Comparison of ENCODE assay signal across 8 cellular contexts in the genomic region with DNA sequence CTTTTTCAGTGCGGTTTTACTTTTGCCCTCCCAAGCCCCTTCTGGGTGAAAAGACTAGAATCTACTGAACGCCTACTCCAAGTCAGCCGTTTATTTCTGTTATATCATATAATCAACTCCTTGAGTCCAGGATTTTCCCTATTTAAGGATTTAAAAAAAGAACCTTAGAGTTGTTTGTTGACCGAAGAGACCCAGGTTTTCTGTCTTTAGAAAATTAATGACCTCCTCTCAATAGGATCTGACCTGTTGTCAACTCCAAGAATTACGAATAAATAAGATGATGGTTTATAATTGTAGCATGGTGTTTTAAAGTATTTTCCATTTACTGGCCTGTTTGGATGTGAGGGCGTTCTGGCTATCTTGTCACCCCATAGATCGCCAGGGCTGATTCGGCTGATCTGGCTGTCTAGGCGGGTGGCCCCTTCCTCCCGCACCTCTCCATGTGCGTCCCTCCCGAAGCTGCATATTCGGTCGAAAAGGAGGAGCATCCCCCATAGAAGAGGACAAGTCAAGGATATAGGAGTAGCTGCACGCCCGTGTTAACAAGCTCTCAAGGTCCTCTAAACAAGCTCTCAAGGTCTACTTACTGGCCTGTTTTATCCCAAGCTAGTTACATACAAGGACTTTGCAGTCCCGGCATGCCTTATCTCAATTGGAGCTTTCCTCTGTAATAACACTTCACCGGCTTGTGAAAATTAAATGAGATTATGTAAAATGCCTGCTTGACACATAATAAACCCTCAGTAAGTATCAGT. TPM values are rescaled to one million over a fixed set of nuclear protein-coding genes. Genes with fewer than 3 reads are reported as not detected.
A peak's percentile ranks its signal among the peaks of the same experiment; 100 is the strongest.
DNase-seq lines count a peak whose midpoint lies in the region; ATAC-seq and TF ChIP-seq lines count a peak whose summit lies in the region.

No MANE protein-coding gene starts in this region.

- H3T11ph ChIP-seq in H9 (ENCODE audit: low read length): no peak overlapping the region

- H3K27ac Mint-ChIP-seq in H9 (peak overlapping the region; percentile 100; a peak in 6 of 7 replicates), endodermal cell (peak overlapping the region; percentile 100)

- no peak overlapping the region for H3K56ac ChIP-seq in H9 (ENCODE audit: insufficient read length, low read depth, low read length)

- H2BK120ac ChIP-seq in H9 (ENCODE audit: low read depth, low read length, poor library complexity, severe bottlenecking): no peak overlapping the region

- H3K9me2 ChIP-seq in PC-9 (ENCODE audit: insufficient read depth): no peaks in the 10 kb centered on the region

- no peak overlapping the region for H2AK5ac ChIP-seq in H9 (ENCODE audit: insufficient read length, low read length)

- H3K9me3 Mint-ChIP-seq in H9 (no peaks in the 10 kb centered on the region; a peak in 2 of 5 replicates), endodermal cell (peaks cover 35% of the 10 kb centered on the region)

- peak overlapping the region; percentile 22 for H3K18ac ChIP-seq in H9 (ENCODE audit: insufficient read length, low read depth, low read length)

- H3K27me3 ChIP-seq in H9 (ENCODE audit: insufficient read depth, low read length) (no peaks in the 10 kb centered on the region), PC-9 (ENCODE audit: insufficient read depth, low read depth) (no peaks in the 10 kb centered on the region), endodermal cell (ENCODE audit: control insufficient read depth, insufficient read depth, low read length, poor library complexity, severe bottlenecking) (no peaks in the 10 kb centered on the region), neutrophil (no peaks in the 10 kb centered on the region), aorta (ENCODE audit: control insufficient read depth in 1 of 2, insufficient read depth in 2 of 2, low read length in 1 of 2) (no peaks in the 10 kb centered on the region)

- no peak overlapping the region for H2BK12ac ChIP-seq in H9 (ENCODE audit: insufficient read length, low read depth, low read length)

- no peak overlapping the region for H2BK5ac ChIP-seq in H9 (ENCODE audit: insufficient read length, low read length)

- no peak overlapping the region for H3K4ac ChIP-seq in H9 (ENCODE audit: low read depth, low read length)

- no peak for TF ChIP-seq CTCF in H9 (conservative IDR thresholded peaks at IDR 0.05)
- no peak for TF ChIP-seq CTCF in PC-9 (conservative IDR thresholded peaks at IDR 0.05)
- TF ChIP-seq CTCF in endodermal cell (conservative IDR thresholded peaks at IDR 0.05): no peak
- no peak for TF ChIP-seq CTCF in neutrophil (IDR thresholded peaks at IDR 0.05)

- H3K9me3 ChIP-seq in H9 (ENCODE audit: control insufficient read depth, low read depth, low read length): no peaks in the 10 kb centered on the region
- H3K9me3 ChIP-seq in PC-9 (ENCODE audit: insufficient read depth, low read depth): no peaks in the 10 kb centered on the region
- H3K9me3 ChIP-seq in endodermal cell (ENCODE audit: control insufficient read depth, low read length): peaks cover 6% of the 10 kb centered on the region
- no peaks in the 10 kb centered on the region for H3K9me3 ChIP-seq in neutrophil
- H3K9me3 ChIP-seq in aorta (ENCODE audit: control insufficient read depth, low read length): no peaks in the 10 kb centered on the region

- H3K79me1 ChIP-seq in H9 (ENCODE audit: insufficient read depth, low read depth, low read length, poor library complexity, severe bottlenecking): no peaks in the 10 kb centered on the region

- H3K36me3 Mint-ChIP-seq in H9 (ENCODE audit: insufficient read depth in 1 of 3, low read depth in 3 of 3): peaks cover 0 to 4% (median 4%) of the 10 kb centered on the region in 3 experiments; a peak in 2 of 7 replicates
- peaks cover 12% of the 10 kb centered on the region for H3K36me3 Mint-ChIP-seq in endodermal cell (ENCODE audit: low read depth)

- H3K79me2 ChIP-seq in H9 (ENCODE audit: insufficient read depth, low read length) (peaks cover 28% of the 10 kb centered on the region; the same call in 1 of the 2 replicates), PC-9 (ENCODE audit: low read depth) (peaks cover 37% of the 10 kb centered on the region)

- no peak overlapping the region for H4K8ac ChIP-seq in H9 (replicated peaks; ENCODE audit: insufficient read length, low read depth, low read length)

- H2AFZ ChIP-seq in H9 (ENCODE audit: low read length): no peak overlapping the region
- peak overlapping the region; percentile 85 for H2AFZ ChIP-seq in PC-9

- peak overlapping the region; percentile 10; the same call in 1 of the 2 replicates for H3K14ac ChIP-seq in H9 (ENCODE audit: insufficient read depth, low read length)

- H3K36me3 ChIP-seq in PC-9 (ENCODE audit: low read depth) (no peaks in the 10 kb centered on the region), endodermal cell (ENCODE audit: control insufficient read depth, insufficient read depth, low read length) (peaks cover 14% of the 10 kb centered on the region), neutrophil (no peaks in the 10 kb centered on the region), aorta (ENCODE audit: control insufficient read depth in 1 of 2, insufficient read depth in 2 of 2, low read length in 1 of 2) (no peaks in the 10 kb centered on the region)

- intact Hi-C loops in PC-9 (cut with micrococcal nuclease; ENCODE audit: unreplicated experiment): no loop called here
- intact Hi-C loops in aorta (cut with DNase I): loop anchor here in 1 of 2 donors (5.0 kb wide), 2 partner anchors 77 to 127 kb away; a partner anchor contains a TSS

- H3K4me1 ChIP-seq in H9 (ENCODE audit: insufficient read depth, low read length) (0 out of 2 replicates have a peak, but pooled peaks cover 5% of the 10 kb centered on the region), PC-9 (replicated peaks; ENCODE audit: insufficient read depth) (peaks cover 20% of the 10 kb centered on the region), endodermal cell (ENCODE audit: control insufficient read depth, insufficient read depth, low read length) (no peaks in the 10 kb centered on the region), neutrophil (ENCODE audit: control insufficient read depth in 1 of 2, insufficient read depth in 1 of 2, low read depth in 1 of 2, low read length in 1 of 2) (peaks cover 26% of the 10 kb centered on the region in 2 experiments), aorta (ENCODE audit: control insufficient read depth in 1 of 2, insufficient read depth in 2 of 2, low read length in 2 of 2) (no peaks in the 10 kb centered on the region)

- POLR2A ChIA-PET in PC-9 (lab: Charles Lee; ENCODE audit: unreplicated experiment): interaction anchor here (0.5 to 0.7 kb wide), 3 partner anchors 24 to 323 kb away, joined by 3 to 4 read pairs (median 3); no protein-coding TSS in a partner anchor
- POLR2A ChIA-PET in HEK293T (lab: Yijun Ruan, JAX): interaction anchor here (0.7 to 3.5 kb wide), 4 partner anchors 9 to 125 kb away, joined by 3 to 22 read pairs (median 3); no protein-coding TSS in a partner anchor

- DNase-seq in H9: peak; percentile 38
- no peak for DNase-seq in PC-9
- peak; percentile 75 for DNase-seq in endodermal cell
- no peak for DNase-seq in HEK293T (ENCODE audit: extremely low spot score)
- no peak for DNase-seq in effector CD4-positive, alpha-beta T cell
- DNase-seq in NCI-H1092 (lab: John Stamatoyannopoulos, UW): no peak
- DNase-seq in aorta: no peak

- H3K4me1 Mint-ChIP-seq in H9 (peaks cover 28 to 34% of the 10 kb centered on the region in 2 experiments), endodermal cell (peaks cover 25% of the 10 kb centered on the region)

- no CpG with 5 or more reads among the region's 18 CpGs for WGBS in H9 (ENCODE audit: extremely low coverage, insufficient read length, low lambda C conversion rate)
- 44 to 66% methylated on average over 15 to 17 of the region's 18 CpGs for WGBS in endodermal cell (ENCODE audit: insufficient coverage in 1 of 2, insufficient read length in 1 of 2), 2 experiments
- WGBS in aorta, 2 donors: 28 to 35% methylated on average over 18 of the region's 18 CpGs

- no peak for ATAC-seq in aorta (ENCODE audit: low FRiP score)

- peaks cover 4% of the 10 kb centered on the region for H3K23me2 ChIP-seq in H9 (ENCODE audit: insufficient read length, low read depth, low read length, poor library complexity, severe bottlenecking)

- peak overlapping the region; percentile 69 for H3K4me3 ChIP-seq in PC-9
- H3K4me3 ChIP-seq in endodermal cell (ENCODE audit: low read length): peak overlapping the region; percentile 100
- H3K4me3 ChIP-seq in neutrophil (ENCODE audit: low read depth in 1 of 2, low read length in 1 of 2): peak overlapping the region; percentile 100
- peak overlapping the region in 1 of 2 donors; percentile 54 for H3K4me3 ChIP-seq in aorta (ENCODE audit: low read length in 2 of 2)

- no peak overlapping the region for H4K91ac ChIP-seq in H9 (ENCODE audit: insufficient read length, low read depth, low read length)

- H3K27ac ChIP-seq in H9 (ENCODE audit: insufficient read length, low read depth, low read length) (no peak overlapping the region), PC-9 (peak overlapping the region; percentile 90), endodermal cell (ENCODE audit: low read depth, low read length) (peak overlapping the region; percentile 99), neutrophil (peak overlapping the region; percentile 89), aorta (ENCODE audit: low read depth in 1 of 2, low read length in 2 of 2) (no peak overlapping the region)

- peak overlapping the region; percentile 87 for H3K4me2 ChIP-seq in H9 (ENCODE audit: insufficient read depth, insufficient read length, low read length)
- H3K4me2 ChIP-seq in PC-9: peak overlapping the region; percentile 98

- H3F3A ChIP-seq in PC-9 (ENCODE audit: insufficient read depth, low read depth): no peaks in the 10 kb centered on the region

- H4K5ac ChIP-seq in H9 (ENCODE audit: insufficient read length, low read depth, low read length): no peak overlapping the region

- no peak overlapping the region for H2BK20ac ChIP-seq in H9 (ENCODE audit: low read depth, low read length, poor library complexity, severe bottlenecking)

- H3K4me3 Mint-ChIP-seq in H9 (peak overlapping the region; percentile 97 to 99), endodermal cell (peak overlapping the region; percentile 94)

- TSS peak; percentile 89 for BruUV-seq in PC-9 (replicated peaks; lab: Mats Ljungman, UMichigan)

- CTCF ChIA-PET in PC-9 (lab: Charles Lee) (interaction anchor here (0.6 kb wide), 1 partner anchor 20 kb away, joined by 3 read pairs; no protein-coding TSS in a partner anchor), HEK293T (lab: Yijun Ruan, JAX) (interaction anchor here (0.5 to 0.8 kb wide), 2 partner anchors 24 to 56 kb away, joined by 3 read pairs; no protein-coding TSS in a partner anchor)

- H3K9ac ChIP-seq in H9 (ENCODE audit: extremely low read depth, insufficient read length, low read length) (peak overlapping the region; percentile 49), endodermal cell (ENCODE audit: extremely low read depth, low read length, poor library complexity, severe bottlenecking) (peak overlapping the region; percentile 97)

- no peak overlapping the region for H2BK15ac ChIP-seq in H9 (ENCODE audit: low read depth, low read length)

- H4K20me1 ChIP-seq in H9 (ENCODE audit: control insufficient read depth, insufficient read depth, insufficient read length) (no peaks in the 10 kb centered on the region), PC-9 (ENCODE audit: insufficient read depth) (peaks cover 13% of the 10 kb centered on the region)

- no peaks in the 10 kb centered on the region; the same call in none of the 2 replicates for H3K27me3 Mint-ChIP-seq in H9 (ENCODE audit: low read depth)
- no peaks in the 10 kb centered on the region for H3K27me3 Mint-ChIP-seq in endodermal cell (ENCODE audit: insufficient read depth)

- no peak overlapping the region for H3K23ac ChIP-seq in H9 (ENCODE audit: insufficient read length, low read depth, low read length)

RNA-seq across cellular contexts. Expression of a gene that starts 1.1 kb away (rescaled TPM):
- 60.8 and 61.1 TPM in 2 replicates for total RNA-seq in H9 (2021)
- 21.2 and 27.6 TPM in 2 replicates for total RNA-seq in PC-9 (2021)
- 10 to 100 TPM; 60.9 to 82.1 TPM for total RNA-seq in endodermal cell
- polyA plus RNA-seq in endodermal cell (2013, experiment 1 of 2): 49.7 TPM
- 49.8 TPM for polyA plus RNA-seq in endodermal cell (2013, experiment 2 of 2)
- 10 to 100 TPM; 24.1 to 30.5 TPM for total RNA-seq in aorta
- polyA plus RNA-seq in aorta: 1 to 10 TPM; 5.3 to 7.5 TPM

Comparison
In these comparisons a context has a peak if more than half of its experiments do, and no peak if none do; other contexts are left out.
1. DNase-seq: peak in H9 (single experiment) and endodermal cell (single experiment); none in PC-9 (0 of 2), HEK293T (single experiment), effector CD4-positive, alpha-beta T cell (single experiment), NCI-H1092 (single experiment) and aorta (0 of 2).
2. H3K27ac ChIP-seq: peak in PC-9 (single experiment), endodermal cell (single experiment) and neutrophil (single experiment); none in H9 (single experiment) and aorta (0 of 2).